1 cellular context compared by ENCODE assay signal in genomic region chr6:109052852-109053251, GRCh38.
TF ChIP-seq lines count a peak whose summit lies in the region.

No MANE protein-coding gene starts in this region.

TF ChIP-seq in HEK293T, 16 proteins besides CTCF, POLR2A, EP300 and RAD21 (continued from another document):
- TF ChIP-seq PKNOX1 (IDR thresholded peaks at IDR 0.05): peak; percentile 43
